Comparison of ENCODE assay signal across 1 cellular context in genomic region chr6:35687658-35688604, GRCh38.
TF ChIP-seq lines count a peak whose summit lies in the region.

No MANE protein-coding gene starts in this region.

TF ChIP-seq in K562, 482 proteins besides CTCF, POLR2A, EP300 and RAD21 (continued from another document and continues in another):
- peak; percentile 53; the same call in 1 of the 2 replicates for TF ChIP-seq ARID4B (CRISPR knock-in tag; IDR thresholded peaks at IDR 0.05)
- TF ChIP-seq TSHZ1 (CRISPR knock-in tag; IDR thresholded peaks at IDR 0.05): no peak
- TF ChIP-seq NR4A1 (CRISPR knock-in tag; IDR thresholded peaks at IDR 0.05): no peak
- TF ChIP-seq NR4A1 (tag; IDR thresholded peaks at IDR 0.05): no peak
- no peak for TF ChIP-seq ZSCAN32 (CRISPR knock-in tag; IDR thresholded peaks at IDR 0.05)
- TF ChIP-seq EHMT2 (IDR thresholded peaks at IDR 0.05): no peak
- peak; percentile 95; the same call in 1 of the 2 replicates for TF ChIP-seq ZBTB7A (IDR thresholded peaks at IDR 0.05; ENCODE audit: borderline replicate concordance, control insufficient read depth, low read depth, low read length)
- no peak for TF ChIP-seq CUX1 (CRISPR knock-in tag; IDR thresholded peaks at IDR 0.05)
- no peak for TF ChIP-seq ZNF449 (CRISPR knock-in tag; IDR thresholded peaks at IDR 0.05)
- no peak for TF ChIP-seq ELK1 (CRISPR knock-in tag; IDR thresholded peaks at IDR 0.05)
- peak; percentile 42; the same call in 1 of the 2 replicates for TF ChIP-seq SMARCA5 (IDR thresholded peaks at IDR 0.05)
- peak; percentile 52 for TF ChIP-seq CCNT2 (IDR thresholded peaks at IDR 0.05; ENCODE audit: borderline replicate concordance, extremely low read depth, insufficient read length, low read depth, low read length)
- peak; percentile 48 for TF ChIP-seq RBM22 (IDR thresholded peaks at IDR 0.05; ENCODE audit: low read depth, low read length, poor library complexity, severe bottlenecking)
- peak; percentile 60 for TF ChIP-seq NFIC (IDR thresholded peaks at IDR 0.05)
- TF ChIP-seq NR3C1 (CRISPR knock-in tag; IDR thresholded peaks at IDR 0.05): 0 out of 2 replicates have a peak, but pooled peaks have one; percentile 38
- peak; percentile 60 for TF ChIP-seq DACH1 (IDR thresholded peaks at IDR 0.05; ENCODE audit: partially characterized antibody)
- TF ChIP-seq CXXC5 (CRISPR knock-in tag; IDR thresholded peaks at IDR 0.05): peak; percentile 80
- TF ChIP-seq ATF1 (CRISPR knock-in tag; IDR thresholded peaks at IDR 0.05): no peak
- TF ChIP-seq ATF1 (tag; IDR thresholded peaks at IDR 0.05): peak; percentile 74
- 0 out of 2 replicates have a peak, but pooled peaks have one; percentile 29 for TF ChIP-seq ZBTB2 (IDR thresholded peaks at IDR 0.05)
- peak in 1 of 2 experiments; percentile 20; a peak in 1 of 4 replicates for TF ChIP-seq MAZ (CRISPR knock-in tag; conservative IDR thresholded peaks at IDR 0.05 in 1 of 2, IDR thresholded peaks at IDR 0.05 in 1 of 2)
- TF ChIP-seq RBBP5 (IDR thresholded peaks at IDR 0.05; ENCODE audit: borderline replicate concordance, insufficient read depth, low read length, poor library complexity, severe bottlenecking): peak; percentile 94
- no peak for TF ChIP-seq CHAMP1 (IDR thresholded peaks at IDR 0.05)
- no peak for TF ChIP-seq NEUROD1 (IDR thresholded peaks at IDR 0.05; ENCODE audit: borderline replicate concordance, low read depth, low read length, partially characterized antibody)
- peak; percentile 87 for TF ChIP-seq NBN (IDR thresholded peaks at IDR 0.05; ENCODE audit: low read depth)
- TF ChIP-seq TEAD2 (tag; IDR thresholded peaks at IDR 0.05): no peak
- TF ChIP-seq ZNF717 (CRISPR knock-in tag; IDR thresholded peaks at IDR 0.05): no peak
- TF ChIP-seq MLLT1 (IDR thresholded peaks at IDR 0.05): peak in 1 of 2 experiments; percentile 81; a peak in 3 of 4 replicates
- peak in 1 of 2 experiments; percentile 92; a peak in 2 of 4 replicates for TF ChIP-seq UBTF (IDR thresholded peaks at IDR 0.05; ENCODE audit: borderline replicate concordance in 1 of 2, low read depth in 2 of 2, low read length in 2 of 2)
- no peak for TF ChIP-seq HEY1 (CRISPR knock-in tag; IDR thresholded peaks at IDR 0.05; ENCODE audit: borderline replicate concordance)
- TF ChIP-seq CC2D1A (IDR thresholded peaks at IDR 0.05): peak; percentile 46; the same call in 1 of the 2 replicates
